ENCODE assay signal across 12 cellular contexts in genomic region chr3:45864760-45865567, GRCh38. TPM values are rescaled to one million over a fixed set of nuclear protein-coding genes. Genes with fewer than 3 reads are reported as not detected.
DNase-seq lines count a peak whose midpoint lies in the region; ATAC-seq lines count a peak whose summit lies in the region.
"Had no signal": no experiment of that assay in that cellular context is flagged by ENCODE, and none has a peak within 500 bp of the region (broad histone marks: within the 10 kb centered on the region; RNA-seq: fewer than 3 reads in every experiment).

No MANE protein-coding gene starts in this region.

- H3K4me3 ChIP-seq in GM23248, result no peak overlapping the region
- H3K4me3 ChIP-seq: colonic mucosa had no signal

- ATAC-seq in GM18868 (IDR thresholded peaks at IDR 0.05; ENCODE audit: unreplicated experiment), result peak; percentile 71
- ATAC-seq in HG02840 (IDR thresholded peaks at IDR 0.05; ENCODE audit: low FRiP score, unreplicated experiment), result peak; percentile 57
- ATAC-seq in HG02763 (IDR thresholded peaks at IDR 0.05; ENCODE audit: unreplicated experiment), result no peak

- no peaks in the 10 kb centered on the region for H3K4me1 ChIP-seq in GM23248 (ENCODE audit: insufficient read depth)
- H3K4me1 ChIP-seq: colonic mucosa, parathyroid adenoma had no signal

- no peaks in the 10 kb centered on the region for H3K79me2 ChIP-seq in GM23248 (ENCODE audit: insufficient read depth)
- H3K79me2 ChIP-seq: parathyroid adenoma had no signal

- in situ Hi-C loops in GM23248 (cut with MboI), result no loop called here

- DNase-seq in CD1c-positive myeloid dendritic cell (ENCODE audit: extremely low spot score) (peak; percentile 12), OCI-M1 (lab: John Stamatoyannopoulos, UW) (peak; percentile 21), GM23248 (no peak), NCI-H2081 treated with DMSO at 0.1 percent for 48 hours (lab: John Stamatoyannopoulos, UW) (no peak), HK-2 (ENCODE audit: unreplicated experiment) (no peak)
- DNase-seq: activated CD4-positive, CD25-positive, alpha-beta regulatory T cell treated with anti-CD3 and anti-CD28 coated beads, Interleukin-2, amount 50 U/mL, for 72 hours; colonic mucosa; NCI-H748 treated with DMSO at 0.1 percent for 48 hours had no signal

- no peak overlapping the region for H2AFZ ChIP-seq in GM23248
- H2AFZ ChIP-seq: parathyroid adenoma had no signal

- H3K27me3 ChIP-seq in GM23248 (replicated peaks; ENCODE audit: insufficient read depth), result peaks cover 34% of the 10 kb centered on the region
- H3K27me3 ChIP-seq: colonic mucosa had no signal

- H3K27ac ChIP-seq in GM23248, result no peak overlapping the region
- H3K27ac ChIP-seq: colonic mucosa, parathyroid adenoma had no signal

- no peaks in the 10 kb centered on the region for H4K20me1 ChIP-seq in GM23248 (ENCODE audit: insufficient read depth)

- 36% methylated on average over 9 of the region's 9 CpGs for WGBS in GM23248 (ENCODE audit: low coverage in 1 of 2, low lambda C conversion rate in 2 of 2, missing lambda C conversion rate in 2 of 2), 2 experiments

- no peaks in the 10 kb centered on the region for H3K36me3 ChIP-seq in GM23248 (ENCODE audit: low read depth)
- H3K36me3 ChIP-seq: colonic mucosa had no signal

- no peaks in the 10 kb centered on the region for H3K9me2 ChIP-seq in GM23248 (ENCODE audit: insufficient read depth)

- H3F3A ChIP-seq in GM23248 (ENCODE audit: insufficient read depth), result no peaks in the 10 kb centered on the region

- H3K9me3 ChIP-seq in GM23248 (ENCODE audit: low read depth), result no peaks in the 10 kb centered on the region
- H3K9me3 ChIP-seq: colonic mucosa had no signal

- H3K9ac ChIP-seq in GM23248, result no peak overlapping the region
- H3K9ac ChIP-seq: parathyroid adenoma had no signal

- no peak overlapping the region for H3K4me2 ChIP-seq in GM23248 (ENCODE audit: unreplicated experiment)

RNA-seq across cellular contexts. Expression of gene CCR9, which starts 21.4 kb away (rescaled TPM):
- not detected in 2 replicates for total RNA-seq in GM23248 (2014; rRNA removed; shearing (Covaris generic))
- polyA plus RNA-seq in GM23248 (2016; fragmentation: Nextera tagmentation; extraction: Ambion mirVana), result not detected in 2 replicates

RNA-seq across cellular contexts. Expression of gene LZTFL1, which starts 23.0 kb away (rescaled TPM):
- total RNA-seq in GM23248 (2014; rRNA removed; shearing (Covaris generic)), result 18.3 and 21.8 TPM in 2 replicates
- polyA plus RNA-seq in GM23248 (2016; fragmentation: Nextera tagmentation; extraction: Ambion mirVana), result 12.7 and 15.1 TPM in 2 replicates

Comparison
In these comparisons a context has a peak if more than half of its experiments do, and no peak if none do; other contexts are left out.
1. DNase-seq: peak in CD1c-positive myeloid dendritic cell (single experiment) and OCI-M1 (single experiment); none in GM23248 (single experiment), NCI-H2081 treated with DMSO at 0.1 percent for 48 hours (single experiment) and HK-2 (single experiment).